In the genomic region with DNA sequence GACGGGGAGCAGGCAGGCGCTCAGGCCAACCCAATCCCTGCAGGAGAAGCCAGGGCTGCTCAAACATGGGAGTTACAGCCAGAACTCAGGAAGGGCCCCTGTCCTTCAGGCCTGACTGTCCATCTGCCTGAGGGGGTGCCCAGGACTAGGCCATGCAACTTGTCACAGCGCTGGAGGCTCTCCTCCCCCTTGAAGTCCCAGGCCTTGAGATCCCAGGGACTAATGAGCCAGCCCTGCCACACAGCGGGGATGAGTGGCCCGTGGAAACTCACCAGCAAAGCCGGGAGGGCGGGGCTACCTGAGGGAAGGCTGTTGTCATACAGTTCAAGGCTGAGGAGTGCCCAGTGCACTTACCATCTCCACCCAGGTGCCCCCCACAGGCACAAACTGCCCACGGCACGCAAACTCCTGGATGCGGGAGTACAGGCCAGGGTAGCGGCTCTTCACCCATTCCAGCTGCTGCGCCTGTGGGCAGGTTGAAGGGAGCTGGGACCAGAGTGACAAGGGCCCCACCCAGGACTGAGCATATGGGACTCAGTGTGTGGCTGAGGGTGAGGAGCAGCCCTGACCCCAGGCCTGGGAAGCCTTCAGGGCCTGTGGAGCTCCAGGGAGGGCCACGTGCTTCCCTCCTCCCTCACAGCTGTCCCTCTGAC, we compare ENCODE assay signal across 20 cellular contexts. TPM values are rescaled to one million over a fixed set of nuclear protein-coding genes. Genes with fewer than 3 reads are reported as not detected.
DNase-seq lines count a peak whose midpoint lies in the region; ATAC-seq and TF ChIP-seq lines count a peak whose summit lies in the region.
"Had no signal": no experiment of that assay in that cellular context is flagged by ENCODE, and none has a peak within 500 bp of the region (broad histone marks: within the 10 kb centered on the region; RNA-seq: fewer than 3 reads in every experiment).

No MANE protein-coding gene starts in this region.

- H2BK5ac ChIP-seq in mesenchymal stem cell (ENCODE audit: low read depth, low read length, poor library complexity, severe bottlenecking): no peak overlapping the region

- no peak overlapping the region for H3K4me3 ChIP-seq in mesenchymal stem cell (ENCODE audit: insufficient read depth in 1 of 2, low read depth in 1 of 2, low read length in 2 of 2)
- H3K4me3 ChIP-seq: SJCRH30 had no signal

- H4K8ac ChIP-seq in mesenchymal stem cell (ENCODE audit: low read length): no peak overlapping the region

- H3K14ac ChIP-seq in mesenchymal stem cell (ENCODE audit: low read length in 2 of 2): no peak overlapping the region

- H3K4me1 ChIP-seq in mesenchymal stem cell (ENCODE audit: control insufficient read depth, insufficient read depth, low read depth, low read length): peaks cover 4% of the 10 kb centered on the region
- H3K4me1 ChIP-seq: BE2C, SJCRH30 had no signal

- POLR2A ChIA-PET in RWPE1 (lab: Yijun Ruan, JAX; ENCODE audit: low non-redundant PET): no interaction called here

- peak; percentile 48 for DNase-seq in activated CD8-positive, alpha-beta memory T cell treated with anti-CD3 and anti-CD28 coated beads for 24 hours
- no peak for DNase-seq in activated CD8-positive, alpha-beta memory T cell treated with anti-CD3 and anti-CD28 coated beads, Interleukin-2, amount 50 U/mL, for 48 hours
- no peak for DNase-seq in RWPE1 (ENCODE audit: low spot score)
- DNase-seq in iPS-NIHi11 (ENCODE audit: low spot score): peak; percentile 5
- peak; percentile 69 for DNase-seq in type B pancreatic cell (ENCODE audit: extremely low spot score, unreplicated experiment)
- DNase-seq in RPMI8226: no peak
- no peak for DNase-seq in mesenchymal stem cell
- DNase-seq: BE2C; Calu3; CD4-positive, alpha-beta memory T cell; MV-4-11; NCI-H1417; NCI-H187; NCI-H2107; NCI-H510A; NCI-H774; OCI-M1; SJCRH30 had no signal

- H3K36me3 ChIP-seq in mesenchymal stem cell (ENCODE audit: control insufficient read depth in 1 of 2, insufficient read depth in 2 of 2, low read depth in 1 of 2, low read length in 2 of 2): peaks cover 83 to 85% of the 10 kb centered on the region in 2 experiments

- H3K27ac Mint-ChIP-seq in type B pancreatic cell: no peak overlapping the region

- H3K9me3 ChIP-seq in mesenchymal stem cell (ENCODE audit: control insufficient read depth, low read length): no peaks in the 10 kb centered on the region
- H3K9me3 ChIP-seq: BE2C, SJCRH30 had no signal

- H3K79me1 ChIP-seq in mesenchymal stem cell (replicated peaks; ENCODE audit: low read length, poor library complexity, severe bottlenecking): peaks cover 31% of the 10 kb centered on the region

- TF ChIP-seq CTCF in RWPE1 (conservative IDR thresholded peaks at IDR 0.05; ENCODE audit: low read depth) (no peak), type B pancreatic cell (conservative IDR thresholded peaks at IDR 0.05) (no peak)

- H3K27me3 ChIP-seq in mesenchymal stem cell (ENCODE audit: control insufficient read depth in 1 of 2, insufficient read depth in 1 of 2, low read length in 2 of 2): no peaks in the 10 kb centered on the region
- H3K27me3 ChIP-seq: BE2C, SJCRH30 had no signal

- no peak overlapping the region for H2BK12ac ChIP-seq in mesenchymal stem cell (ENCODE audit: low read length in 2 of 2)

- no peak overlapping the region for H2AFZ ChIP-seq in mesenchymal stem cell (ENCODE audit: low read depth, low read length)

- H3K4me2 ChIP-seq in mesenchymal stem cell (ENCODE audit: low read length, poor library complexity, severe bottlenecking): no peak overlapping the region
- H3K4me2 ChIP-seq: KMS-11 had no signal

- no peak overlapping the region for H3K4ac ChIP-seq in mesenchymal stem cell (ENCODE audit: low read depth in 1 of 2, low read length in 2 of 2)

- no peak overlapping the region for H4K91ac ChIP-seq in mesenchymal stem cell (ENCODE audit: low read length)

- no peak overlapping the region for H2AK5ac ChIP-seq in mesenchymal stem cell (ENCODE audit: low read length, severe bottlenecking)

- H3K9ac ChIP-seq in mesenchymal stem cell (ENCODE audit: low read length): no peak overlapping the region
- H3K9ac ChIP-seq: KMS-11 had no signal

- H3K4me1 Mint-ChIP-seq in type B pancreatic cell (ENCODE audit: unreplicated experiment): no peaks in the 10 kb centered on the region

- WGBS in mesenchymal stem cell: 97% methylated on average over 12 of the region's 13 CpGs

- H3K9me3 Mint-ChIP-seq in type B pancreatic cell: no peaks in the 10 kb centered on the region
- H3K9me3 Mint-ChIP-seq: CD4-positive, alpha-beta memory T cell had no signal

- H3K4me3 Mint-ChIP-seq in type B pancreatic cell: no peak overlapping the region
- H3K4me3 Mint-ChIP-seq: CD4-positive, alpha-beta memory T cell had no signal

- H2BK15ac ChIP-seq in mesenchymal stem cell (ENCODE audit: low read depth, poor library complexity, severe bottlenecking): no peak overlapping the region

- no peak overlapping the region for H3K23ac ChIP-seq in mesenchymal stem cell (ENCODE audit: low read length in 2 of 2)

- no peaks in the 10 kb centered on the region for H3K36me3 Mint-ChIP-seq in type B pancreatic cell

- peak overlapping the region; percentile 11 for H3K27ac ChIP-seq in RWPE1
- H3K27ac ChIP-seq in mesenchymal stem cell (ENCODE audit: low read length, poor library complexity, severe bottlenecking): no peak overlapping the region
- H3K27ac ChIP-seq: KMS-11, SJCRH30 had no signal

- CTCF ChIA-PET in RWPE1 (lab: Yijun Ruan, JAX): no interaction called here

- H3K27me3 Mint-ChIP-seq in type B pancreatic cell: no peaks in the 10 kb centered on the region
- H3K27me3 Mint-ChIP-seq: CD4-positive, alpha-beta memory T cell had no signal

- no peak overlapping the region for H3K18ac ChIP-seq in mesenchymal stem cell (ENCODE audit: low read depth in 1 of 2, low read length in 2 of 2)

- H2BK120ac ChIP-seq in mesenchymal stem cell (ENCODE audit: low read depth, low read length): no peak overlapping the region

- ATAC-seq in GM21619 (IDR thresholded peaks at IDR 0.05; ENCODE audit: unreplicated experiment): no peak

RNA-seq across cellular contexts. Expression of gene MAN2C1, which starts 6.3 kb away (rescaled TPM):
- 143 and 220 TPM in 2 replicates for total RNA-seq in type B pancreatic cell (ENCODE audit: low replicate concordance)
- polyA plus RNA-seq in mesenchymal stem cell (2013, experiment 1 of 2): 58.5 TPM
- polyA plus RNA-seq in mesenchymal stem cell (2013, experiment 2 of 2): 54.4 TPM

RNA-seq across cellular contexts. Expression of gene NEIL1, which starts 15.3 kb away (rescaled TPM):
- 30.7 and 40.4 TPM in 2 replicates for total RNA-seq in type B pancreatic cell (ENCODE audit: low replicate concordance)
- polyA plus RNA-seq in mesenchymal stem cell (2013, experiment 1 of 2): 3.3 TPM
- polyA plus RNA-seq in mesenchymal stem cell (2013, experiment 2 of 2): 3.1 TPM

RNA-seq across cellular contexts. Expression of gene COMMD4, which starts 26.3 kb away (rescaled TPM):
- total RNA-seq in type B pancreatic cell (ENCODE audit: low replicate concordance): 73.8 and 97.7 TPM in 2 replicates
- polyA plus RNA-seq in mesenchymal stem cell (2013, experiment 1 of 2): 86.5 TPM
- 88.6 TPM for polyA plus RNA-seq in mesenchymal stem cell (2013, experiment 2 of 2)

Comparison
In these comparisons a context has a peak if more than half of its experiments do, and no peak if none do; other contexts are left out.
1. DNase-seq: peak in activated CD8-positive, alpha-beta memory T cell treated with anti-CD3 and anti-CD28 coated beads for 24 hours (single experiment), iPS-NIHi11 (single experiment) and type B pancreatic cell (single experiment); none in activated CD8-positive, alpha-beta memory T cell treated with anti-CD3 and anti-CD28 coated beads, Interleukin-2, amount 50 U/mL, for 48 hours (single experiment), RWPE1 (single experiment), RPMI8226 (single experiment) and mesenchymal stem cell (single experiment).